ENCODE assay signal across 10 cellular contexts in the genomic region with DNA sequence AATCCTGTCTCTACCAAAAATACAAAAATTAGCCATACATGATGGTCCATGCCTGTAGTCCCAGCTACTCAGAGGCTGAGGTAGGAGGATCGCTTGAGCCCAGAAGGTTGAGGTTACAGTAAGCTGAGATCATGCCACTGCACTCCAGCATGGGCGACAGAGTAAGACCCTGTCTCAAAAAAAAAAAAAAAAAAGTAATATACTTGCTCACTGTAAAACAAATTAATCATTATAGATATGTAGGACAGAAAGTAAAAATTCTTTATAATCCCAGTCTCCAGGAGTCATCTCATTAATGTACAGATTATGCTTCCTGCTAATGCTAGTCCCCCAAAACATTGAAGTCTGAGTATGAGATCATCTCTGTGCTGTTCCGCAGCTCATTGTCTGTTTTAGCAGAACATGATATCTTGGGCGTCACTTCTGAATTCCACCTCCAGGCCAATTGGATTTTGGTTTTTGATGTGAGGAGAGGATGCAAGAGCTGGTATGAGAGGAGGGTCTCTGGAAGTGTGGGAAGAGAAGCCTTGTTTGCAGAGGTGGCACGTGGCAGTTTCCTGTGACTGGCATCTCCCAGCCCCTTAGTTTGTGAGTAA.
A peak's percentile ranks its signal among the peaks of the same experiment; 100 is the strongest.
DNase-seq lines count a peak whose midpoint lies in the region; ATAC-seq and TF ChIP-seq lines count a peak whose summit lies in the region.
"Had no signal": no experiment of that assay in that cellular context is flagged by ENCODE, and none has a peak within 500 bp of the region (broad histone marks: within the 10 kb centered on the region; RNA-seq: fewer than 3 reads in every experiment).

No MANE protein-coding gene starts in this region.

- H3K27ac Mint-ChIP-seq in activated naive CD4-positive, alpha-beta T cell treated with anti-CD3 and anti-CD28 coated beads, Interleukin-2, amount 50 U/mL, for 72 hours, result no peak overlapping the region

- H3K9me3 Mint-ChIP-seq in activated naive CD4-positive, alpha-beta T cell treated with anti-CD3 and anti-CD28 coated beads, Interleukin-2, amount 50 U/mL, for 72 hours, result no peaks in the 10 kb centered on the region

- TF ChIP-seq POLR2A in thyroid gland (IDR thresholded peaks at IDR 0.05), result no peak

- no peak for ATAC-seq in activated naive CD4-positive, alpha-beta T cell treated with anti-CD3 and anti-CD28 coated beads, Interleukin-2, amount 50 U/mL, for 72 hours
- ATAC-seq in GM21390 (IDR thresholded peaks at IDR 0.05; ENCODE audit: unreplicated experiment), result no peak

- H3K36me3 ChIP-seq in mucosa of rectum (ENCODE audit: control insufficient read depth in 2 of 2, insufficient read depth in 2 of 2, low read length in 2 of 2) (peaks cover 0 to 7% of the 10 kb centered on the region in 2 donors), thyroid gland (no peaks in the 10 kb centered on the region)

- H3K27ac ChIP-seq in coronary artery (peak overlapping the region; percentile 89 to 90), mucosa of rectum (ENCODE audit: low read depth in 2 of 2, low read length in 2 of 2) (peak overlapping the region; percentile 88 to 91), thyroid gland (peak overlapping the region; percentile 0 to 82 (median 70))

- DNase-seq in NCI-H510A treated with DMSO at 0.1 percent for 48 hours (lab: John Stamatoyannopoulos, UW) (peak; percentile 37), NCI-H510A (lab: John Stamatoyannopoulos, UW) (no peak), coronary artery (ENCODE audit: low spot score) (no peak), thyroid gland (no peak)
- DNase-seq in activated naive CD4-positive, alpha-beta T cell treated with anti-CD3 and anti-CD28 coated beads, Interleukin-2, amount 50 U/mL, for 72 hours (ENCODE audit: low spot score in 2 of 2), result no peak
- no peak for DNase-seq in stimulated activated CD4-positive, alpha-beta T cell treated with anti-CD3 and anti-CD28 coated beads, Interleukin-2, amount 100 ng/mL, for 48 hours
- DNase-seq: activated T-cell treated with anti-CD3 and anti-CD28 coated beads for 4 hours, NCI-H1048 had no signal

- no peaks in the 10 kb centered on the region for H3K9me3 ChIP-seq in mucosa of rectum (ENCODE audit: control insufficient read depth in 2 of 2, low read length in 2 of 2)
- no peaks in the 10 kb centered on the region for H3K9me3 ChIP-seq in thyroid gland

- no peak for TF ChIP-seq CTCF in coronary artery (IDR thresholded peaks at IDR 0.05)
- TF ChIP-seq CTCF in thyroid gland (IDR thresholded peaks at IDR 0.05), result no peak

- H3K27me3 ChIP-seq in mucosa of rectum (ENCODE audit: control insufficient read depth in 2 of 2, insufficient read depth in 2 of 2, low read length in 2 of 2) (no peaks in the 10 kb centered on the region), thyroid gland (no peaks in the 10 kb centered on the region)

- H3K9ac ChIP-seq in mucosa of rectum (ENCODE audit: low read depth in 1 of 2, low read length in 2 of 2), result peak overlapping the region; percentile 45 to 48

- intact Hi-C loops in thyroid gland (cut with DNase I), result no loop called here

- H3K4me1 ChIP-seq in mucosa of rectum (ENCODE audit: control insufficient read depth in 2 of 2, insufficient read depth in 2 of 2, low read length in 2 of 2) (peaks cover 33 to 36% of the 10 kb centered on the region in 2 donors), thyroid gland (peaks cover 30 to 55% of the 10 kb centered on the region in 2 donors)

- H3K36me3 Mint-ChIP-seq in activated naive CD4-positive, alpha-beta T cell treated with anti-CD3 and anti-CD28 coated beads, Interleukin-2, amount 50 U/mL, for 72 hours, result no peaks in the 10 kb centered on the region

- 78 to 80% methylated on average over 5 of the region's 5 CpGs for WGBS in thyroid gland, 2 donors

- peak overlapping the region; percentile 51 for H3K4me3 ChIP-seq in coronary artery
- peak overlapping the region in 1 of 2 donors; percentile 1 for H3K4me3 ChIP-seq in mucosa of rectum (ENCODE audit: low read length in 2 of 2)
- H3K4me3 ChIP-seq in thyroid gland (replicated peaks in 1 of 3), result no peak overlapping the region
